ENCODE assay signal across 38 cellular contexts in genomic region chr12:64951944-64952343, GRCh38.
"Had no signal": no experiment of that assay in that cellular context is flagged by ENCODE, and none has a peak within 500 bp of the region (broad histone marks: within the 10 kb centered on the region; RNA-seq: fewer than 3 reads in every experiment).

No MANE protein-coding gene starts in this region.

- H3K4me1 ChIP-seq: ascending aorta, colonic mucosa had no signal

- H3K27me3 ChIP-seq: ascending aorta, cardiac muscle cell, colonic mucosa, MG63 had no signal

- DNase-seq: activated CD4-positive, alpha-beta memory T cell treated with anti-CD3 and anti-CD28 coated beads, Interleukin-2, amount 10 ng/mL, durations not matched to agents 7 days and 5 days; activated CD4-positive, alpha-beta T cell treated with anti-CD3 and anti-CD28 coated beads for 1 hour; activated CD4-positive, alpha-beta T cell treated with anti-CD3 and anti-CD28 coated beads for 48 hours; activated CD4-positive, CD25-positive, alpha-beta regulatory T cell; activated CD8-positive, alpha-beta memory T cell treated with anti-CD3 and anti-CD28 coated beads for 24 hours; activated CD8-positive, alpha-beta memory T cell treated with anti-CD3 and anti-CD28 coated beads, Interleukin-2, amount 10 ng/mL, durations not matched to agents 7 days and 5 days; activated effector memory CD4-positive, alpha-beta T cell treated with anti-CD3 and anti-CD28 coated beads, Interleukin-2, amount 50 U/mL, for 16 hours; activated naive CD4-positive, alpha-beta T cell; activated naive CD4-positive, alpha-beta T cell treated with anti-CD3 and anti-CD28 coated beads, Interleukin-2, amount 50 U/mL, for 16 hours; activated naive CD8-positive, alpha-beta T cell treated with anti-CD3 and anti-CD28 coated beads for 36 hours; activated T-cell treated with anti-CD3 and anti-CD28 coated beads, Interleukin-2, amount 50 U/mL, for 1 hour; activated T-cell treated with anti-CD3 and anti-CD28 coated beads, Interleukin-2, amount 50 U/mL, for 72 hours; amygdala; colonic mucosa; Karpas-422; KBM-7; MG63; NCI-H1048; NCI-H1105 treated with DMSO at 0.1 percent for 48 hours; NCI-H1436; NCI-H1694; NCI-H1930; NCI-H2081 treated with DMSO at 0.1 percent for 48 hours; NCI-H226; NCI-H446 treated with DMSO at 0.1 percent for 48 hours; NCI-H524; NCI-H69; OCI-M1; SHP77; T-helper 1 cell; T-helper 2 cell; T-helper 9 cell; WERI-Rb-1 had no signal

- H3K4me3 ChIP-seq: ascending aorta, cardiac muscle cell, colonic mucosa, MG63 had no signal

- H3K27ac ChIP-seq: ascending aorta, cardiac muscle cell, colonic mucosa, WERI-Rb-1 had no signal

- H3K36me3 ChIP-seq: ascending aorta, cardiac muscle cell, colonic mucosa, MG63, WERI-Rb-1 had no signal

- ATAC-seq: activated CD8-positive, alpha-beta memory T cell treated with anti-CD3 and anti-CD28 coated beads, Interleukin-2, amount 10 ng/mL, durations not matched to agents 7 days and 5 days; activated T-cell treated with anti-CD3 and anti-CD28 coated beads, Interleukin-2, amount 50 U/mL, for 72 hours; activated T-helper 17 cell treated with anti-CD3 and anti-CD28 coated beads, Interleukin-2, amount 50 U/mL, for 72 hours; Panc1; SK-N-SH treated with all-trans-retinoic acid at 6 μM for 48 hours had no signal

- H3K9me3 ChIP-seq: ascending aorta, colonic mucosa, MG63 had no signal
